11 cellular contexts compared by ENCODE assay signal in the genomic region with DNA sequence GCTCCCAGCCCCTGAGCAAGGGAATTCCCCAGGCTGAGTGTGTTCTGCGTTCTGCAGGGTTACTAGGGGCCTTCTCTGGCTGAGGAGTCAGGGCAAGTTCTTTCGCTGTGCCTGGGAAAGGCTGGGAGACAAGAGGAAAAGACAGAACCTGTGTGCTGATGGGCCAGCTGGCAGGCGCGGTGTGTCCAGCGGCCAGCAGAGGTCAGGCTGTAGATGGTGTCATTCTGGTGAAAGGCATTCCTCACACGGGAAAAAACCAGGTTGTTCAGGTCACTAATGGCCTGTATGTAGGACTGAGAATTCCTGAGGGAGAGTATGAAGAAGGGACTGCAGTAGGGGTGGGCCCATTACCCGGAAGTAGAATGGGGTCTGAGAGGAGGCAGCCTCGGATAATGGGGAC. TPM values are rescaled to one million over a fixed set of nuclear protein-coding genes. Genes with fewer than 3 reads are reported as not detected.
DNase-seq lines count a peak whose midpoint lies in the region; ATAC-seq and TF ChIP-seq lines count a peak whose summit lies in the region.
"Not testable (repeated sequence)": the region's sequence is repeated elsewhere in the genome, so short reads cannot be mapped to it uniquely, and the experiment has no call there.
"Had no signal": no experiment of that assay in that cellular context is flagged by ENCODE, and none has a peak within 500 bp of the region (broad histone marks: within the 10 kb centered on the region; RNA-seq: fewer than 3 reads in every experiment).

No MANE protein-coding gene starts in this region.

- peak; percentile 56 for TF ChIP-seq CTCF in DND-41 (IDR thresholded peaks at IDR 0.05; ENCODE audit: borderline replicate concordance, extremely low read depth, low read length, poor library complexity, severe bottlenecking)
- TF ChIP-seq CTCF in astrocyte of the spinal cord (IDR thresholded peaks at IDR 0.05; ENCODE audit: low read depth, low read length) = peak; percentile 57
- peak; percentile 80 for TF ChIP-seq CTCF in epithelial cell of proximal tubule (conservative IDR thresholded peaks at IDR 0.05; ENCODE audit: low read depth, low read length)
- TF ChIP-seq CTCF in upper lobe of right lung (IDR thresholded peaks at IDR 0.05) = peak; percentile 51

- H3K9me3 ChIP-seq in DND-41 (ENCODE audit: insufficient read depth, low read length, severe bottlenecking); neuronal stem cell (replicated peaks in 1 of 2; ENCODE audit: control insufficient read depth in 2 of 2, insufficient read depth in 1 of 2, low read depth in 1 of 2, low read length in 2 of 2); upper lobe of right lung: not testable (repeated sequence)

- not testable (repeated sequence) for H3K4me3 ChIP-seq in DND-41 (ENCODE audit: low read depth in 1 of 2, low read length in 2 of 2); astrocyte of the spinal cord (ENCODE audit: low read depth, low read length); epithelial cell of proximal tubule (ENCODE audit: low read depth, low read length); neuronal stem cell (ENCODE audit: low read length in 2 of 2); upper lobe of right lung

- H4K8ac ChIP-seq in neuronal stem cell (ENCODE audit: low read depth, low read length) = not testable (repeated sequence)

- H3K14ac ChIP-seq in neuronal stem cell (ENCODE audit: low read length) = not testable (repeated sequence)

- not testable (repeated sequence) for H3K79me2 ChIP-seq in DND-41 (ENCODE audit: insufficient read depth, low read length)

- intact Hi-C loops in upper lobe of right lung (cut with DNase I) = not testable (repeated sequence)

- in situ Hi-C loops in astrocyte of the spinal cord (cut with HindIII; ENCODE audit: low sequenced_read_pairs) = not testable (repeated sequence)

- not testable (repeated sequence) for H3K4ac ChIP-seq in neuronal stem cell (ENCODE audit: low read length)

- H2BK120ac ChIP-seq in neuronal stem cell (ENCODE audit: low read depth, low read length) = not testable (repeated sequence)

- not testable (repeated sequence) for H3K4me2 ChIP-seq in DND-41 (ENCODE audit: insufficient read depth, low read length); neuronal stem cell (ENCODE audit: insufficient read depth, low read length, poor library complexity, severe bottlenecking)

- H3K18ac ChIP-seq in neuronal stem cell (ENCODE audit: low read length) = not testable (repeated sequence)

- H3K27ac ChIP-seq in DND-41 (ENCODE audit: low read length); neuronal stem cell (replicated peaks; ENCODE audit: low read length); upper lobe of right lung: not testable (repeated sequence)

- DNase-seq in DND-41; epithelial cell of proximal tubule (ENCODE audit: low read depth); upper lobe of right lung: not testable (repeated sequence)
- DNase-seq in HK-2 (ENCODE audit: unreplicated experiment) (peak; percentile 7), OCI-M1 (lab: John Stamatoyannopoulos, UW) (peak; percentile 5), astrocyte of the spinal cord (ENCODE audit: low read depth, low spot score) (peak; percentile 2), iris pigment epithelial cell (ENCODE audit: low read depth) (peak; percentile 1), neuronal stem cell (ENCODE audit: low spot score) (peak; percentile 12)

- not testable (repeated sequence) for H4K91ac ChIP-seq in neuronal stem cell (ENCODE audit: low read depth, low read length, poor library complexity)

- H3K23ac ChIP-seq in neuronal stem cell (ENCODE audit: low read depth, low read length, poor library complexity) = not testable (repeated sequence)

- no CpG with 5 or more reads among the region's 8 CpGs for WGBS in neuronal stem cell (ENCODE audit: extremely low coverage in 2 of 2, insufficient read length in 2 of 2, insufficient replicate concordance in 1 of 2), 2 donors

- H2BK15ac ChIP-seq in neuronal stem cell (ENCODE audit: low read length) = not testable (repeated sequence)

- H3K4me1 ChIP-seq in DND-41 (ENCODE audit: insufficient read depth, low read length); neuronal stem cell (ENCODE audit: control insufficient read depth in 2 of 2, insufficient read depth in 1 of 2, low read depth in 1 of 2, low read length in 2 of 2); upper lobe of right lung: not testable (repeated sequence)

- H3K79me1 ChIP-seq in neuronal stem cell (ENCODE audit: low read depth, low read length) = not testable (repeated sequence)

- H4K20me1 ChIP-seq in DND-41 (ENCODE audit: insufficient read depth, low read length) = not testable (repeated sequence)

- not testable (repeated sequence) for H2BK5ac ChIP-seq in neuronal stem cell (ENCODE audit: low read length)

- ATAC-seq in DND-41 (ENCODE audit: insufficient read depth, low read depth) = not testable (repeated sequence)
- peak; percentile 82 for ATAC-seq in upper lobe of right lung

- not testable (repeated sequence) for H3K27me3 ChIP-seq in DND-41 (ENCODE audit: insufficient read depth, low read length, poor library complexity); neuronal stem cell (ENCODE audit: control insufficient read depth in 3 of 3, insufficient read depth in 3 of 3, low read depth in 1 of 3, low read length in 3 of 3); upper lobe of right lung

- not testable (repeated sequence) for H3K9ac ChIP-seq in DND-41 (ENCODE audit: low read depth, low read length); neuronal stem cell (ENCODE audit: low read depth, low read length, poor library complexity)

- H3K36me3 ChIP-seq in DND-41 (ENCODE audit: insufficient read depth, low read length); neuronal stem cell (replicated peaks in 1 of 2; ENCODE audit: control insufficient read depth in 2 of 2, insufficient read depth in 2 of 2, low read length in 2 of 2); upper lobe of right lung: not testable (repeated sequence)

- H2AK5ac ChIP-seq in neuronal stem cell (ENCODE audit: low read depth, low read length) = not testable (repeated sequence)

- H2BK12ac ChIP-seq in neuronal stem cell (ENCODE audit: low read length) = not testable (repeated sequence)

- H2AFZ ChIP-seq in DND-41 (ENCODE audit: low read depth, low read length); neuronal stem cell (ENCODE audit: low read length): not testable (repeated sequence)

RNA-seq across cellular contexts. Expression of a gene that starts 6.4 kb away (rescaled TPM):
- total RNA-seq in epithelial cell of proximal tubule (not detected in 2 replicates), upper lobe of right lung (not detected)
- not detected for polyA plus RNA-seq in neuronal stem cell (2013, experiment 1 of 2)
- not detected for polyA plus RNA-seq in neuronal stem cell (2013, experiment 2 of 2)
- total RNA-seq: naive thymus-derived CD8-positive, alpha-beta T cell; NCI-H460; RPMI7951 had no signal
- polyA plus RNA-seq: naive thymus-derived CD8-positive, alpha-beta T cell had no signal
